25 cellular contexts compared by ENCODE assay signal in the genomic region with DNA sequence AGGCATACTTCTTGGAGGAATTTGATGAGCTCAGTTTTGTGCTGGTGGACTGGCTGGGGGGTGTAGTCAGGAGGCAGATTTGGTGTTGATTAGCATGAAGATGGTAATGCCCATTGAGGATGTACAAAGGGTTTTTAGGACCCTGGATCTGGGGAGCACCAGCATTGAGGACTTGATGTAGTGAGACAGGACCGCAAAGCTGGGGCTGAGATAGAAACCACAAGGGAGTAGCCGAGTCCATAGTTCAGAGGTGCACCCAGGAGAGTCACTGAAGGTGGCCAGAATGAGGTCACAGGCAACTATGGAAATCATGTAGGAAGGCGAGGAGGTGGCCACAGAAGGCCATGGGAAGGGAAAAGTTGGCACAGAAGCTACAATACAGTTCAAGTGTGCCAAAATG. TPM values are rescaled to one million over a fixed set of nuclear protein-coding genes. Genes with fewer than 3 reads are reported as not detected.
DNase-seq lines count a peak whose midpoint lies in the region; ATAC-seq, FAIRE-seq and TF ChIP-seq lines count a peak whose summit lies in the region.
"Had no signal": no experiment of that assay in that cellular context is flagged by ENCODE, and none has a peak within 500 bp of the region (broad histone marks: within the 10 kb centered on the region; RNA-seq: fewer than 3 reads in every experiment).

No MANE protein-coding gene starts in this region.

- intact Hi-C loops in colonic mucosa (cut with DNase I) (loop anchor here (5.0 kb wide), 1 partner anchor 246 kb away; no protein-coding TSS in a partner anchor), kidney (cut with DNase I) (no loop called here), PC-3 (cut with micrococcal nuclease) (no loop called here)
- intact Hi-C loops in CD8-positive, alpha-beta T cell (cut with DNase I, micrococcal nuclease) = no loop called here

- H3K36me3 ChIP-seq in HUES48 (ENCODE audit: control insufficient read depth, insufficient read depth, low read length) = peaks cover 8% of the 10 kb centered on the region
- no peaks in the 10 kb centered on the region for H3K36me3 ChIP-seq in colonic mucosa
- H3K36me3 ChIP-seq in kidney (ENCODE audit: control insufficient read depth in 1 of 2, insufficient read depth in 2 of 2, low read length in 2 of 2) = no peaks in the 10 kb centered on the region
- H3K36me3 ChIP-seq in osteoblast (ENCODE audit: insufficient read depth, low read length) = no peaks in the 10 kb centered on the region
- H3K36me3 ChIP-seq in PC-3 (ENCODE audit: low read depth, low read length) = peaks cover 2% of the 10 kb centered on the region
- no peaks in the 10 kb centered on the region for H3K36me3 ChIP-seq in CD8-positive, alpha-beta T cell (ENCODE audit: insufficient read depth, low read length)
- H3K36me3 ChIP-seq: Peyer's patch had no signal

- peaks cover 2% of the 10 kb centered on the region for H3K36me3 Mint-ChIP-seq in CD8-positive, alpha-beta T cell

- H3K27ac ChIP-seq in HUES48 (ENCODE audit: low read depth, low read length) (peak overlapping the region; percentile 37), colonic mucosa (no peak overlapping the region), kidney (ENCODE audit: low read depth in 2 of 2, low read length in 2 of 2) (no peak overlapping the region), osteoblast (ENCODE audit: low read depth, low read length) (no peak overlapping the region), PC-3 (ENCODE audit: low read length) (no peak overlapping the region)
- H3K27ac ChIP-seq in CD8-positive, alpha-beta T cell (ENCODE audit: low read depth, low read length) = no peak overlapping the region
- H3K27ac ChIP-seq: BLaER1, KMS-11, Peyer's patch had no signal

- TF ChIP-seq CTCF in colonic mucosa (IDR thresholded peaks at IDR 0.05) (no peak), kidney (IDR thresholded peaks at IDR 0.05; ENCODE audit: borderline replicate concordance, extremely low read depth, insufficient read depth) (no peak), osteoblast (IDR thresholded peaks at IDR 0.05; ENCODE audit: extremely low read depth, low read depth, low read length) (no peak), PC-3 (conservative IDR thresholded peaks at IDR 0.05; ENCODE audit: low read depth, low read length) (no peak)
- no peak for TF ChIP-seq CTCF in CD8-positive, alpha-beta T cell (IDR thresholded peaks at IDR 0.05)

- H3K4me1 ChIP-seq in HUES48 (ENCODE audit: control insufficient read depth, insufficient read depth, low read length) = peaks cover 26% of the 10 kb centered on the region; the same call in 1 of the 2 replicates
- H3K4me1 ChIP-seq in colonic mucosa = no peaks in the 10 kb centered on the region
- H3K4me1 ChIP-seq in kidney (ENCODE audit: control insufficient read depth in 1 of 2, insufficient read depth in 1 of 2, low read depth in 1 of 2, low read length in 2 of 2) = peaks cover 2 to 7% of the 10 kb centered on the region in 2 donors
- H3K4me1 ChIP-seq in osteoblast (ENCODE audit: insufficient read depth, low read length) = peaks cover 15% of the 10 kb centered on the region
- H3K4me1 ChIP-seq in PC-3 (ENCODE audit: insufficient read depth, low read length) = peaks cover 13% of the 10 kb centered on the region; the same call in 1 of the 2 replicates
- peaks cover 12% of the 10 kb centered on the region for H3K4me1 ChIP-seq in CD8-positive, alpha-beta T cell (ENCODE audit: insufficient read depth, low read length)

- no peak overlapping the region for H3K27ac Mint-ChIP-seq in CD8-positive, alpha-beta T cell
- H3K27ac Mint-ChIP-seq: CD4-positive, alpha-beta T cell had no signal

- peak; percentile 25 for DNase-seq in colonic mucosa
- peak; percentile 12 for DNase-seq in kidney
- DNase-seq in osteoblast (ENCODE audit: insufficient read length, low spot score, missing footprints) = no peak
- DNase-seq in activated CD4-positive, alpha-beta T cell treated with anti-CD3 and anti-CD28 coated beads, Interleukin-2, amount 50 U/mL, for 4 hours = no peak
- DNase-seq in PC-3 = no peak
- no peak for DNase-seq in NCI-H1930 (lab: John Stamatoyannopoulos, UW)
- no peak for DNase-seq in CD8-positive, alpha-beta T cell
- DNase-seq: ACHN; CD4-positive, alpha-beta T cell; GDM1; IMR-90; MV-4-11; NCI-H1105 treated with DMSO at 0.1 percent for 48 hours; NCI-H2081; NCI-H2171; NCI-H345; NCI-H774; NK-92 treated with Interleukin-12 subunit alpha and Interleukin-12 subunit beta, amount 100 ng/mL, for 24 hours had no signal

- no peak overlapping the region for H3K9ac ChIP-seq in HUES48 (ENCODE audit: low read depth, low read length)
- no peak overlapping the region for H3K9ac ChIP-seq in colonic mucosa (ENCODE audit: low read depth in 2 of 2, low read length in 2 of 2)
- no peak overlapping the region for H3K9ac ChIP-seq in kidney (ENCODE audit: low read length in 2 of 2)
- no peak overlapping the region for H3K9ac ChIP-seq in PC-3 (ENCODE audit: low read length)
- H3K9ac ChIP-seq: BLaER1, KMS-11 had no signal

- H3K9me2 ChIP-seq in PC-3 (replicated peaks; ENCODE audit: low read length) = no peaks in the 10 kb centered on the region

- H3K27me3 Mint-ChIP-seq in CD8-positive, alpha-beta T cell (ENCODE audit: low read depth) = peaks cover 15% of the 10 kb centered on the region

- peak overlapping the region; percentile 29 for H2AFZ ChIP-seq in osteoblast (ENCODE audit: low read length)
- no peak overlapping the region for H2AFZ ChIP-seq in PC-3 (ENCODE audit: low read length)

- no peak overlapping the region for H3K4me2 ChIP-seq in osteoblast (ENCODE audit: insufficient read depth, low read length)
- no peak overlapping the region for H3K4me2 ChIP-seq in PC-3 (ENCODE audit: low read length)
- H3K4me2 ChIP-seq: KMS-11 had no signal

- POLR2A ChIA-PET in PC-3 (lab: Charles Lee; ENCODE audit: unreplicated experiment) = interaction anchor here (0.7 kb wide), 1 partner anchor 104 kb away, joined by 3 read pairs; no protein-coding TSS in a partner anchor
- POLR2A ChIA-PET in CD8-positive, alpha-beta T cell (lab: Charles Lee) = no interaction called here

- H3K4me3 Mint-ChIP-seq in CD8-positive, alpha-beta T cell = no peak overlapping the region
- H3K4me3 Mint-ChIP-seq: CD4-positive, alpha-beta T cell had no signal

- CTCF ChIA-PET in PC-3 (lab: Charles Lee) = no interaction called here
- CTCF ChIA-PET in CD8-positive, alpha-beta T cell (lab: Charles Lee) = no interaction called here

- H3K4me1 Mint-ChIP-seq in CD8-positive, alpha-beta T cell (ENCODE audit: low read depth) = peaks cover 14% of the 10 kb centered on the region

- H3K27me3 ChIP-seq in HUES48 (ENCODE audit: control insufficient read depth, insufficient read depth, low read length) (no peaks in the 10 kb centered on the region), colonic mucosa (no peaks in the 10 kb centered on the region), osteoblast (ENCODE audit: insufficient read depth, low read length) (no peaks in the 10 kb centered on the region), PC-3 (ENCODE audit: low read length) (no peaks in the 10 kb centered on the region)
- H3K27me3 ChIP-seq in CD8-positive, alpha-beta T cell (ENCODE audit: insufficient read depth, low read length) = peaks cover 4% of the 10 kb centered on the region
- H3K27me3 ChIP-seq: BLaER1, Peyer's patch had no signal

- H3K9me3 ChIP-seq in HUES48 (ENCODE audit: control insufficient read depth, insufficient read depth, low read length) (no peaks in the 10 kb centered on the region), colonic mucosa (no peaks in the 10 kb centered on the region), kidney (ENCODE audit: control insufficient read depth in 1 of 2, low read length in 2 of 2) (no peaks in the 10 kb centered on the region), osteoblast (ENCODE audit: low read depth, low read length) (no peaks in the 10 kb centered on the region), PC-3 (ENCODE audit: low read length) (no peaks in the 10 kb centered on the region)
- H3K9me3 ChIP-seq in CD8-positive, alpha-beta T cell (ENCODE audit: low read length) = no peaks in the 10 kb centered on the region
- H3K9me3 ChIP-seq: BLaER1, Peyer's patch had no signal

- H3K4me3 ChIP-seq in HUES48 (ENCODE audit: low read depth, low read length) = no peak overlapping the region
- H3K4me3 ChIP-seq in colonic mucosa = no peak overlapping the region
- no peak overlapping the region for H3K4me3 ChIP-seq in kidney (ENCODE audit: low read length in 2 of 2)
- H3K4me3 ChIP-seq in osteoblast (ENCODE audit: insufficient read depth, low read length) = no peak overlapping the region
- H3K4me3 ChIP-seq in PC-3 (ENCODE audit: low read length) = no peak overlapping the region
- no peak overlapping the region for H3K4me3 ChIP-seq in CD8-positive, alpha-beta T cell (ENCODE audit: low read depth, low read length)
- H3K4me3 ChIP-seq: BLaER1, Peyer's patch had no signal

- BruUV-seq in PC-3 (replicated peaks; lab: Mats Ljungman, UMichigan) = no TSS peak

- no peaks in the 10 kb centered on the region for H3F3A ChIP-seq in PC-3 (ENCODE audit: low read length, unreplicated experiment)

- FAIRE-seq in kidney (lab: Jason Lieb, UNC) = no peak
- FAIRE-seq: GM18507 had no signal

- H4K20me1 ChIP-seq in osteoblast (ENCODE audit: insufficient read depth, low read length) (no peaks in the 10 kb centered on the region), PC-3 (ENCODE audit: low read length) (0 out of 2 replicates have a peak, but pooled peaks cover 3% of the 10 kb centered on the region)
- H4K20me1 ChIP-seq: BLaER1 had no signal

- ATAC-seq in PC-3 = no peak
- ATAC-seq in CD8-positive, alpha-beta T cell = no peak

- H3K79me2 ChIP-seq in osteoblast (ENCODE audit: insufficient read depth, low read length) (peaks cover 16% of the 10 kb centered on the region), PC-3 (ENCODE audit: low read length) (peaks cover 23% of the 10 kb centered on the region)

- H3K9me3 Mint-ChIP-seq in CD8-positive, alpha-beta T cell = no peaks in the 10 kb centered on the region
- H3K9me3 Mint-ChIP-seq: CD4-positive, alpha-beta T cell had no signal

RNA-seq across cellular contexts. Expression of a gene that starts 2.7 kb away (rescaled TPM):
- total RNA-seq in colonic mucosa (10 to 100 TPM in 1 of 2 donors, 1 to 10 TPM in 1; 5.3 to 23.7 TPM), kidney (0.88 TPM), osteoblast (0.88 and 1.1 TPM in 2 replicates), PC-3 (2014; rRNA removed) (42.4 and 43.0 TPM in 2 replicates)
- 1.6 TPM for polyA plus RNA-seq in kidney (ENCODE audit: insufficient read depth, low read depth, low replicate concordance)
- total RNA-seq in CD8-positive, alpha-beta T cell = under 1 TPM in 1 of 2 experiments, not detected in 1; 0.31 TPM

RNA-seq across cellular contexts. Expression of a gene that starts 32.4 kb away (rescaled TPM):
- total RNA-seq in colonic mucosa = not detected
- total RNA-seq in kidney = not detected
- not detected for polyA plus RNA-seq in kidney (ENCODE audit: insufficient read depth, low read depth, low replicate concordance)
- total RNA-seq in osteoblast = not detected in 2 replicates
- total RNA-seq in PC-3 (2014; rRNA removed) = not detected in 2 replicates
- not detected for total RNA-seq in CD8-positive, alpha-beta T cell
- total RNA-seq: CD4-positive, alpha-beta T cell; Daoy; H7; IMR-90; Peyer's patch had no signal
- polyA plus RNA-seq: IMR-90 had no signal

RNA-seq across cellular contexts. Expression of a gene that starts 50.0 kb away (rescaled TPM):
- 10 to 100 TPM in 1 of 2 donors, 1 to 10 TPM in 1; 5.2 to 11.2 TPM for total RNA-seq in colonic mucosa
- 13.3 TPM for total RNA-seq in kidney
- 6.5 TPM for polyA plus RNA-seq in kidney (ENCODE audit: insufficient read depth, low read depth, low replicate concordance)
- 4.7 and 5.0 TPM in 2 replicates for total RNA-seq in osteoblast
- total RNA-seq in PC-3 (2014; rRNA removed) = 9.4 and 10.2 TPM in 2 replicates
- 10 to 100 TPM; 18.9 to 20.9 TPM for total RNA-seq in CD8-positive, alpha-beta T cell

Comparison
In these comparisons a context has a peak if more than half of its experiments do, and no peak if none do; other contexts are left out.
1. DNase-seq: peak in colonic mucosa (single experiment) and kidney (single experiment); none in osteoblast (single experiment), activated CD4-positive, alpha-beta T cell treated with anti-CD3 and anti-CD28 coated beads, Interleukin-2, amount 50 U/mL, for 4 hours (0 of 2), PC-3 (single experiment), NCI-H1930 (0 of 2) and CD8-positive, alpha-beta T cell (0 of 7).